In the genomic region with DNA sequence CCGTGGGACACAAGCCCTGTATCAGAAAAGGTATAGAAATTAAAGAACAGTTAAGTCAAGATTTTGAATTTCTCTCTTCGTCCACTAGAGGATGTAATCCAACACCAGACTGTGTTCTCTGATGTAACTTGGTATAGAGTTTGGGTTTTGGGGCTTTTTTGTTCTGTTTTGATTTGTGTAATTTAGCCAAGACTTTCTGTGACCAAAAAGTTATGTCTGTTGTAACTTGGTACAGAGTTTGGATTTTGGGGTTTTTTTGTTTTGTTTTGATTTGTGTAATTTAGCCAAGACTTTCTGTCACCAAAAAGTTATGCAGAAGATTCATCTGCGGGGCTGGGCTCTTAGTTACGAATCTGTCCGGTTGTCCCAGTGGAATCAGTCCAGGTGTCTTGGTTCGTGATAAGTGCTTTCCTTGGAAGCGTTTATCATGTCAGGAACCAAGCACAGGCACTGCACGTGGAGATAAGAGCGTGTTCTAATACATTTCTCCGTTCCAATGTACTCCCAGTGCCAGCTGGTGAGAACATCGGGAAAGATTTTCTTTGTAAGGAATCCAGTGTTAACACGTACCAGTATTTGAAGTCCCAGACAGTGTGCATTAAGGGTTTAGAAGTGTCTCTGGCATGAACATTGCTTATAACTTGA, we compare ENCODE assay signal across 9 cellular contexts. TPM values are rescaled to one million over a fixed set of nuclear protein-coding genes. Genes with fewer than 3 reads are reported as not detected.
A peak's percentile ranks its signal among the peaks of the same experiment; 100 is the strongest.
DNase-seq lines count a peak whose midpoint lies in the region; ATAC-seq and TF ChIP-seq lines count a peak whose summit lies in the region.
"Had no signal": no experiment of that assay in that cellular context is flagged by ENCODE, and none has a peak within 500 bp of the region (broad histone marks: within the 10 kb centered on the region; RNA-seq: fewer than 3 reads in every experiment).

No MANE protein-coding gene starts in this region.

- TF ChIP-seq CTCF in ascending aorta (IDR thresholded peaks at IDR 0.05) = peak; percentile 68 to 78 (median 78)

- H3K9me3 Mint-ChIP-seq in stimulated activated effector memory CD8-positive, alpha-beta T cell treated with anti-CD3 and anti-CD28 coated beads, Interleukin-12 subunit alpha, Interleukin-12 subunit beta, amount 100 ng/mL, for 72 hours = no peaks in the 10 kb centered on the region

- peaks cover 94% of the 10 kb centered on the region for H3K36me3 Mint-ChIP-seq in stimulated activated effector memory CD8-positive, alpha-beta T cell treated with anti-CD3 and anti-CD28 coated beads, Interleukin-12 subunit alpha, Interleukin-12 subunit beta, amount 100 ng/mL, for 72 hours

- H3K27ac Mint-ChIP-seq in stimulated activated effector memory CD8-positive, alpha-beta T cell treated with anti-CD3 and anti-CD28 coated beads, Interleukin-12 subunit alpha, Interleukin-12 subunit beta, amount 100 ng/mL, for 72 hours = peak overlapping the region; percentile 71

- in situ Hi-C loops in KBM-7 (cut with MboI; ENCODE audit: low pct_unique_long_range_greater_than_20kb, low sequenced_read_pairs) = no loop called here

- peak overlapping the region in 1 of 2 donors; percentile 39 for H3K4me3 ChIP-seq in ascending aorta
- H3K4me3 ChIP-seq: SJSA1 had no signal

- H3K27ac ChIP-seq in ascending aorta = peak overlapping the region; percentile 65 to 72
- H3K27ac ChIP-seq: SJSA1 had no signal

- intact Hi-C loops in ascending aorta (cut with DNase I) = loop anchor here (1.0 kb wide), 1 partner anchor 112 kb away; no protein-coding TSS in a partner anchor

- H3K36me3 ChIP-seq in ascending aorta = peaks cover 25 to 26% of the 10 kb centered on the region in 2 donors

- H3K27me3 ChIP-seq in ascending aorta = no peaks in the 10 kb centered on the region
- H3K27me3 ChIP-seq: SJSA1 had no signal

- H3K4me1 Mint-ChIP-seq in stimulated activated effector memory CD8-positive, alpha-beta T cell treated with anti-CD3 and anti-CD28 coated beads, Interleukin-12 subunit alpha, Interleukin-12 subunit beta, amount 100 ng/mL, for 72 hours = peaks cover 29% of the 10 kb centered on the region

- peak; percentile 3 for DNase-seq in DMS 273 treated with DMSO at 0.1 percent for 48 hours (lab: John Stamatoyannopoulos, UW)
- DNase-seq in KBM-7 = peak; percentile 45
- no peak for DNase-seq in ascending aorta (ENCODE audit: low spot score in 2 of 2)
- peak; percentile 44 for DNase-seq in hepatic stellate cell (ENCODE audit: low spot score)
- no peak for DNase-seq in stimulated activated effector memory CD8-positive, alpha-beta T cell treated with anti-CD3 and anti-CD28 coated beads, Interleukin-12 subunit alpha, Interleukin-12 subunit beta, amount 100 ng/mL, for 72 hours (ENCODE audit: low spot score in 2 of 2)
- DNase-seq in GM19238 (ENCODE audit: insufficient read length, low spot score) = no peak
- no peak for DNase-seq in NCI-H524 treated with DMSO at 0.1 percent for 48 hours (lab: John Stamatoyannopoulos, UW)

- ATAC-seq in stimulated activated effector memory CD8-positive, alpha-beta T cell treated with anti-CD3 and anti-CD28 coated beads, Interleukin-12 subunit alpha, Interleukin-12 subunit beta, amount 100 ng/mL, for 72 hours = peak; percentile 76
- no peak for ATAC-seq in HG02642 (IDR thresholded peaks at IDR 0.05; ENCODE audit: poor library complexity, unreplicated experiment)

- no peak overlapping the region for H3K4me3 Mint-ChIP-seq in stimulated activated effector memory CD8-positive, alpha-beta T cell treated with anti-CD3 and anti-CD28 coated beads, Interleukin-12 subunit alpha, Interleukin-12 subunit beta, amount 100 ng/mL, for 72 hours

- peaks cover 14 to 17% of the 10 kb centered on the region in 2 donors for H3K4me1 ChIP-seq in ascending aorta

- no peaks in the 10 kb centered on the region for H3K9me3 ChIP-seq in ascending aorta
- H3K9me3 ChIP-seq: SJSA1 had no signal

RNA-seq across cellular contexts. Expression of a gene that starts 44.1 kb away (rescaled TPM):
- total RNA-seq in ascending aorta = 176 TPM

Comparison
In these comparisons a context has a peak if more than half of its experiments do, and no peak if none do; other contexts are left out.
1. DNase-seq: peak in DMS 273 treated with DMSO at 0.1 percent for 48 hours (single experiment), KBM-7 (single experiment) and hepatic stellate cell (single experiment); none in ascending aorta (0 of 2), stimulated activated effector memory CD8-positive, alpha-beta T cell treated with anti-CD3 and anti-CD28 coated beads, Interleukin-12 subunit alpha, Interleukin-12 subunit beta, amount 100 ng/mL, for 72 hours (0 of 2), GM19238 (single experiment) and NCI-H524 treated with DMSO at 0.1 percent for 48 hours (single experiment).